ENCODE assay signal across 20 cellular contexts in genomic region chr1:38780133-38780532, GRCh38.
"Had no signal": no experiment of that assay in that cellular context is flagged by ENCODE, and none has a peak within 500 bp of the region (broad histone marks: within the 10 kb centered on the region; RNA-seq: fewer than 3 reads in every experiment).

No MANE protein-coding gene starts in this region.

- H3K36me3 Mint-ChIP-seq: IgD-negative memory B cell, T-cell had no signal

- H3K27ac ChIP-seq: HL-60 had no signal

- H3K4me2 ChIP-seq: SK-N-SH had no signal

- H3K9ac ChIP-seq: SK-N-SH had no signal

- H3K9me3 ChIP-seq: SK-N-SH had no signal

- H3K4me1 Mint-ChIP-seq: IgD-negative memory B cell, T-cell had no signal

- ATAC-seq: T-cell had no signal

- DNase-seq: KBM-7, NCI-H1092 treated with DMSO at 0.1 percent for 48 hours, NCI-H1436, NCI-H187, NCI-H2029, NCI-H2081 treated with DMSO at 0.1 percent for 48 hours, NCI-H2171, NCI-H345, NCI-H446 treated with DMSO at 0.1 percent for 48 hours, NCI-H510A treated with DMSO at 0.1 percent for 48 hours, NCI-H526, RPMI8226, SHP77, SK-N-SH, SW 1271, T-cell had no signal

- H3K4me3 Mint-ChIP-seq: IgD-negative memory B cell, T-cell had no signal

- FAIRE-seq: HTR-8/SVneo, RCC 7860 had no signal

- H3K9me2 ChIP-seq: SK-N-SH had no signal

- H3K9me3 Mint-ChIP-seq: IgD-negative memory B cell, T-cell had no signal

- H3K27ac Mint-ChIP-seq: IgD-negative memory B cell, T-cell had no signal
